11 cellular contexts compared by ENCODE assay signal in the genomic region with DNA sequence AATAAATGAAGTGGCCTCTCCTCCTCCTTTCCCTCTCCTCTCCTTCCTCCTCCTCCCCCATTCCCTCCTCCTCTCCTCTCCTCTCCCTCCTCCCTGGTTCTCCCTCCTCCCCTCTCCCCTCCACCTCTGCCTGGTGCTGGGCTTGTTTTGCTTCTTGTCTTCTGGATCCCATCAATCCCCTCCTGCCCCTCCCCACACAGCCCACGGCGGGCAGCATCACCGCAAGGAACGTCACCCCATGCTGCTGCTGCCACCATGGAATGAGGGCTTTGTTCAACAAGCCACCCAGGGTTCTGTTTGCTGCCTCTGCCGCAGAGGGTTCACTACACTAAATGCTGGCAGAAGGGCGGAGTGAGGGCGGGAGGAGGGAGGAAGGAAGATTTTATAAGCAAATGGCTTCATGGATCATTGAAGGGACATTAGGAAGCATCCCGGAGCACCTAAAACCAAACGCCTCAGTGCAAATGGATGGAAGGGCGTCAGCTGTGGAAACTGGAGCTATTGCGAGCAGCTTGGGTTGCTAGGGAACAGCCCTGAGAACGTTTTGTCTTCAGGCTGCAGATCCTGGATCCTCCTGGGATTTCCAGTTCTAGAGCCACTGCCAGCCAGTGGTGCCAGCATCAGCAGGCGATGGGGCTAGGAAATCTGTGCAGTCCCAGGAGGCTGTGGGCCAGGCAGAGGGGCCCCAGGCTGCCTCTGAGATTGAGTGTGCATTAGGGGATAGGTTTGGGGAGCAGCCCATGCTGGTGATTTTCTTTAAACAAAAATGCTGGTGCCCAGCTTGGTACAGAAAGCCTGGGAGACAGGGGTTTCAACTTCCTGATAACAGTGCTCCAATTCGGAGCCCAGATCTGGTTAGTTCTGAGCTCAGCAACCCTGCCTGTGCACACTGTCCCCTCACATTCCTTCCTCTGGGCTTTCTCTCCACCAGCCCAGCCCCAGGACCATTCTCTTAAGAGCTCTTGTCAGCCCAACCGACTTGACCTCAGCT.
A peak's percentile ranks its signal among the peaks of the same experiment; 100 is the strongest.
DNase-seq lines count a peak whose midpoint lies in the region; ATAC-seq, FAIRE-seq and TF ChIP-seq lines count a peak whose summit lies in the region.
"Had no signal": no experiment of that assay in that cellular context is flagged by ENCODE, and none has a peak within 500 bp of the region (broad histone marks: within the 10 kb centered on the region; RNA-seq: fewer than 3 reads in every experiment).

No MANE protein-coding gene starts in this region.

- no peak overlapping the region for H3K4me3 ChIP-seq in fibroblast of pulmonary artery (replicated peaks; ENCODE audit: low read depth, low read length)

- no peak for TF ChIP-seq POLR2A in GM12892 (IDR thresholded peaks at IDR 0.05; ENCODE audit: low read depth, low read length)

- TF ChIP-seq CTCF in fibroblast of pulmonary artery (IDR thresholded peaks at IDR 0.05; ENCODE audit: low read length, missing control alignments) = no peak

- DNase-seq in DMS 273 treated with DMSO at 0.1 percent for 48 hours (lab: John Stamatoyannopoulos, UW) (peak; percentile 27), NCI-H510A (lab: John Stamatoyannopoulos, UW) (peak; percentile 94), fibroblast of pulmonary artery (ENCODE audit: low read depth) (peak; percentile 7), pons (ENCODE audit: low spot score) (peak; percentile 31), GM12892 (ENCODE audit: insufficient read length) (no peak), GOT3 (lab: John Stamatoyannopoulos, UW) (no peak), SW480 (ENCODE audit: low spot score) (no peak)
- DNase-seq: activated naive CD8-positive, alpha-beta T cell treated with anti-CD3 and anti-CD28 coated beads for 36 hours had no signal

- ATAC-seq in HG03354 (IDR thresholded peaks at IDR 0.05; ENCODE audit: poor library complexity, severe bottlenecking, unreplicated experiment) = no peak

- FAIRE-seq in GM12892 (lab: Jason Lieb, UNC) = no peak
- FAIRE-seq: keratinocyte, TTC549 had no signal

Comparison
In these comparisons a context has a peak if more than half of its experiments do, and no peak if none do; other contexts are left out.
1. DNase-seq: peak in DMS 273 treated with DMSO at 0.1 percent for 48 hours (single experiment), NCI-H510A (single experiment), fibroblast of pulmonary artery (single experiment) and pons (single experiment); none in GM12892 (single experiment), GOT3 (single experiment) and SW480 (single experiment).